In the genomic region with DNA sequence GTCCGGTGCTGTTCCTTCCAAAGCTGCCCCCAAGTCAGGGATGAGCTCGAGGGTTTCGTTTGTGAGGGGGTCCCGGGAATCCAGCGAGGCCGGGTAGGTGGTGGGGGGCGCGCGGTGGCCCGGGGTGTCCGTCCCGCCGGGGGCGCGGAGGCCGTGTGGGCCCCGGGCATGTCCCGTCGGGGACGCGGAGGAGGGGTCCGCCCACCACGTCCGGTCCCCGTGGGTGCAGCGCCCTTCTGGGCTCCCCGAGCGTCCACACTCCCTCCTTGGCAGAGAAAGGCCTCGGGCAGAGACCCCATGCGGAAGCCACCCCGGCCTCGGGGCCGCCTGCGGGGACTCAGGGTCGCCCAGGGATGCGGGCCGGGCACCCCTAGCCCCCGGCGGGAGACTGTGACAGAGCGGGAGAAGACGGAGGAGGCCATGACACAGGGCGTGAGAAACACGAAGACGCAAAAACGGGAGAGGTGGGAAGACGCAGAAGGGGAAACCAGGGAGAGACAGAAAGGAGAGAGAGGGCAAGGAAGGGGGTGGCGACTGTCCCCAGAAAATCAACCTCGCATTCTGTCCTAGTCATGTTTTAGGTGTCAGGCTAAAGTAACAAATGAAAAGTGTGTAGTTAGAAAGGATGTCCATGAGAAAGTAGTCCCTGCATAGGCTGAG, we compare ENCODE assay signal across 7 cellular contexts. TPM values are rescaled to one million over a fixed set of nuclear protein-coding genes. Genes with fewer than 3 reads are reported as not detected.
DNase-seq lines count a peak whose midpoint lies in the region; ATAC-seq lines count a peak whose summit lies in the region.

No MANE protein-coding gene starts in this region.

- peaks cover 9% of the 10 kb centered on the region for H3K36me3 ChIP-seq in effector memory CD4-positive, alpha-beta T cell (ENCODE audit: control insufficient read depth, insufficient read depth, low read length)
- H3K36me3 ChIP-seq in mesodermal cell (ENCODE audit: control insufficient read depth, insufficient read depth, low read length), result peaks cover 33% of the 10 kb centered on the region

- H3K4me1 ChIP-seq in effector memory CD4-positive, alpha-beta T cell (ENCODE audit: control insufficient read depth, insufficient read depth, low read length, poor library complexity, severe bottlenecking), result peaks cover 10% of the 10 kb centered on the region
- H3K4me1 ChIP-seq in mesodermal cell (ENCODE audit: control insufficient read depth, insufficient read depth, low read length, poor library complexity, severe bottlenecking), result peaks cover 8% of the 10 kb centered on the region

- H3K9me3 ChIP-seq in effector memory CD4-positive, alpha-beta T cell (ENCODE audit: control insufficient read depth, low read length), result peaks cover 7% of the 10 kb centered on the region
- peaks cover 16% of the 10 kb centered on the region for H3K9me3 ChIP-seq in mesodermal cell (ENCODE audit: control insufficient read depth, low read length)

- peak overlapping the region; percentile 87 for H3K4me3 ChIP-seq in effector memory CD4-positive, alpha-beta T cell (ENCODE audit: insufficient read depth, low read depth, low read length, poor library complexity, severe bottlenecking)
- H3K4me3 ChIP-seq in mesodermal cell (ENCODE audit: extremely low read depth, insufficient read depth, low read length, poor library complexity, severe bottlenecking), result peak overlapping the region; percentile 98

- 0 to 2% methylated on average over 41 to 47 of the region's 48 CpGs for WGBS in mesodermal cell (ENCODE audit: insufficient coverage in 2 of 2), 2 experiments

- ATAC-seq in GM18511 (IDR thresholded peaks at IDR 0.05; ENCODE audit: unreplicated experiment) (peak; percentile 58), HG02763 (IDR thresholded peaks at IDR 0.05; ENCODE audit: unreplicated experiment) (peak; percentile 49)

- peak overlapping the region; percentile 90 for H3K27ac ChIP-seq in effector memory CD4-positive, alpha-beta T cell (ENCODE audit: insufficient read depth, low read length, poor library complexity, severe bottlenecking)
- peak overlapping the region; percentile 79 for H3K27ac ChIP-seq in mesodermal cell (ENCODE audit: low read depth, low read length, severe bottlenecking)

- no peaks in the 10 kb centered on the region for H3K27me3 ChIP-seq in effector memory CD4-positive, alpha-beta T cell (replicated peaks; ENCODE audit: control insufficient read depth, insufficient read depth, low read length, poor library complexity, severe bottlenecking)

- DNase-seq in NCI-H2107 (lab: John Stamatoyannopoulos, UW), result peak; percentile 17
- peak; percentile 44 to 57 for DNase-seq in activated CD4-positive, alpha-beta T cell treated with anti-CD3 and anti-CD28 coated beads, Interleukin-2, amount 50 U/mL, for 4 hours
- peak in 2 of 3 donors; percentile 27 to 37 for DNase-seq in effector memory CD4-positive, alpha-beta T cell
- peak; percentile 62 to 70 for DNase-seq in stimulated activated CD8-positive, alpha-beta memory T cell treated with anti-CD3 and anti-CD28 coated beads, Interleukin-15, amount 100 ng/mL, for 48 hours (ENCODE audit: low read depth in 2 of 2)

RNA-seq across cellular contexts. Expression of a gene that starts 0.7 kb away (rescaled TPM):
- polyA plus RNA-seq in mesodermal cell (2013, experiment 1 of 2), result 2.9 TPM
- 3.0 TPM for polyA plus RNA-seq in mesodermal cell (2013, experiment 2 of 2)

RNA-seq across cellular contexts. Expression of a gene that starts 20.5 kb away (rescaled TPM):
- 9.5 TPM for polyA plus RNA-seq in mesodermal cell (2013, experiment 1 of 2)
- 7.9 TPM for polyA plus RNA-seq in mesodermal cell (2013, experiment 2 of 2)

RNA-seq across cellular contexts. Expression of a gene that starts 36.3 kb away (rescaled TPM):
- polyA plus RNA-seq in mesodermal cell (2013, experiment 1 of 2), result 6.4 TPM
- polyA plus RNA-seq in mesodermal cell (2013, experiment 2 of 2), result 4.7 TPM

Comparison
In these comparisons a context has a peak if more than half of its experiments do, and no peak if none do; other contexts are left out.
1. Peak in every context shown above with its lines: DNase-seq, ATAC-seq, H3K4me3 ChIP-seq and H3K27ac ChIP-seq.